ENCODE assay signal across 11 cellular contexts in the genomic region with DNA sequence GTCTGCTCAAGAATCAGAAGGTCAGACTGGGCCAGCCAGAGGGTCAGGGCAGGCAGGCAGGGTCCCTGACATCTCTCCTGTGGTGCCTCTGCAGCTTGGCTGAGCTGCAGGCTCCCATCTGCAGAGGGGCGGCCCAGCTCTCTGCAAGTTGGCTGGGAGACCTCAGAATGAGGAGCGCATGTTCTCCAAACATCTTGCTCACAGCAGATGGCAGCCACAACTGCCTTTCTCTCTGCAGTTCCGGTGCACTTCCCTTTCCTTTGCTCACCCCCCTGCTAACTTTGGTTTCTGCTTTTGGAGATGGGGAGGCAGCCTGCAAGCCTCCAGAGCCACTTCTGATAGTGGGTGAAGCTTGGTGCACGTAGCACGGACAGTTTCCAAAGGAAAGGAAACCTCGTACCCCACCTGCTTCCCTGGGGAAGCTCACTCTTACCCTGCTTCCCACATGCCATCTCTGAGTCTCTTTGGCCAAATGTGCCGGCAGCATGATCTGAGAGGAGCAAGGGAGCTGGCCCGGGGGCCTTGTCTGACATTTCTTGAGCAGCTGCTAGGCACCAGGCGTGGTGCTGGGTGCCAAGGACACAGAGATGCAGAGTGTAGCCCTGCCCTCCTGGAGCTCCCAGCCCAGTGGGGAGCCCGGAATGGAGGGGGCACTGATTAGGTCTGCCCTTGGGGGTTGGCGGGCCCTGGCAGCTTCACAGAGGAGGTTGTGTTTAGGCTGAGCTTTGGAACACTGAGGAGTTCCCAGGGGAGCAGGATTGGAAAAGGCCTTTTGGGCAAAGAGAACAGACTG. TPM values are rescaled to one million over a fixed set of nuclear protein-coding genes. Genes with fewer than 3 reads are reported as not detected.
A peak's percentile ranks its signal among the peaks of the same experiment; 100 is the strongest.
DNase-seq lines count a peak whose midpoint lies in the region.
"Had no signal": no experiment of that assay in that cellular context is flagged by ENCODE, and none has a peak within 500 bp of the region (broad histone marks: within the 10 kb centered on the region; RNA-seq: fewer than 3 reads in every experiment).

No MANE protein-coding gene starts in this region.

- H3K9me3 ChIP-seq in skeletal muscle tissue (ENCODE audit: control insufficient read depth in 3 of 3, low read length in 3 of 3) (no peaks in the 10 kb centered on the region), HAP-1 (no peaks in the 10 kb centered on the region)

- H3K27ac Mint-ChIP-seq in dendritic cell treated with granulocyte-macrophage colony-stimulating factor and Interleukin-4, amounts not matched to agents 40 ng/mL and 50 ng/mL, for 4 days = peak overlapping the region; percentile 94

- peak; percentile 18 for DNase-seq in NCI-H510A treated with DMSO at 0.1 percent for 48 hours (lab: John Stamatoyannopoulos, UW)
- no peak for DNase-seq in NCI-H510A (lab: John Stamatoyannopoulos, UW)
- peak; percentile 97 for DNase-seq in NCI-H69 (lab: John Stamatoyannopoulos, UW)
- DNase-seq in epidermal melanocyte (ENCODE audit: insufficient read length, low spot score) = no peak
- no peak for DNase-seq in HAP-1 (ENCODE audit: low spot score in 2 of 2)
- DNase-seq in HuH-7 (ENCODE audit: low spot score) = no peak
- DNase-seq: ACHN had no signal

- H3K36me3 Mint-ChIP-seq in dendritic cell treated with granulocyte-macrophage colony-stimulating factor and Interleukin-4, amounts not matched to agents 40 ng/mL and 50 ng/mL, for 4 days (ENCODE audit: low read depth) = peaks cover 50% of the 10 kb centered on the region

- peak overlapping the region; percentile 33 for H3K27ac ChIP-seq in skeletal muscle tissue (ENCODE audit: low read depth, low read length)
- H3K27ac ChIP-seq: parathyroid adenoma had no signal

- peak overlapping the region; percentile 50 for H3K4me3 Mint-ChIP-seq in dendritic cell treated with granulocyte-macrophage colony-stimulating factor and Interleukin-4, amounts not matched to agents 40 ng/mL and 50 ng/mL, for 4 days

- peaks cover 98% of the 10 kb centered on the region for H3K4me1 Mint-ChIP-seq in dendritic cell treated with granulocyte-macrophage colony-stimulating factor and Interleukin-4, amounts not matched to agents 40 ng/mL and 50 ng/mL, for 4 days (ENCODE audit: low read depth)

- in situ Hi-C loops in HAP-1 (cut with MboI; ENCODE audit: low sequenced_read_pairs) = no loop called here

- H3K4me1 ChIP-seq in skeletal muscle tissue (ENCODE audit: control insufficient read depth in 3 of 3, insufficient read depth in 3 of 3, low read length in 3 of 3) = peaks cover 80 to 86% (median 81%) of the 10 kb centered on the region in 3 donors
- no peaks in the 10 kb centered on the region for H3K4me1 ChIP-seq in HAP-1
- H3K4me1 ChIP-seq: parathyroid adenoma had no signal

- intact Hi-C loops in dendritic cell treated with granulocyte-macrophage colony-stimulating factor and Interleukin-4, amounts not matched to agents 40 ng/mL and 50 ng/mL, for 4 days (cut with micrococcal nuclease) = loop anchor here (5.0 kb wide), 1 partner anchor 34 kb away; no protein-coding TSS in a partner anchor

- H3K27me3 Mint-ChIP-seq in dendritic cell treated with granulocyte-macrophage colony-stimulating factor and Interleukin-4, amounts not matched to agents 40 ng/mL and 50 ng/mL, for 4 days = no peaks in the 10 kb centered on the region

- H3K9ac ChIP-seq in skeletal muscle tissue (ENCODE audit: low read depth in 1 of 3, low read length in 3 of 3) = peak overlapping the region in 2 of 3 donors; percentile 70
- H3K9ac ChIP-seq: parathyroid adenoma had no signal

- H3K27me3 ChIP-seq in skeletal muscle tissue (ENCODE audit: control insufficient read depth in 3 of 3, insufficient read depth in 3 of 3, low read length in 3 of 3) (no peaks in the 10 kb centered on the region), HAP-1 (ENCODE audit: low read depth) (no peaks in the 10 kb centered on the region)

- H3K36me3 ChIP-seq in skeletal muscle tissue (ENCODE audit: control insufficient read depth in 3 of 3, insufficient read depth in 3 of 3, low read length in 3 of 3) (no peaks in the 10 kb centered on the region), HAP-1 (replicated peaks) (no peaks in the 10 kb centered on the region)

- H3K9me3 Mint-ChIP-seq in dendritic cell treated with granulocyte-macrophage colony-stimulating factor and Interleukin-4, amounts not matched to agents 40 ng/mL and 50 ng/mL, for 4 days = no peaks in the 10 kb centered on the region

- peak overlapping the region in 1 of 3 donors; percentile 2 for H3K4me3 ChIP-seq in skeletal muscle tissue (ENCODE audit: low read length in 3 of 3)
- no peak overlapping the region for H3K4me3 ChIP-seq in HAP-1
- H3K4me3 ChIP-seq: coronary artery had no signal

RNA-seq across cellular contexts. Expression of gene DAGLA, which starts 18.2 kb away (rescaled TPM):
- total RNA-seq in skeletal muscle tissue = 1.0 TPM

RNA-seq across cellular contexts. Expression of gene MYRF, which starts 54.1 kb away (rescaled TPM):
- total RNA-seq in skeletal muscle tissue = not detected

Comparison
In these comparisons a context has a peak if more than half of its experiments do, and no peak if none do; other contexts are left out.
1. DNase-seq: peak in NCI-H510A treated with DMSO at 0.1 percent for 48 hours (single experiment) and NCI-H69 (single experiment); none in NCI-H510A (single experiment), epidermal melanocyte (single experiment), HAP-1 (0 of 2) and HuH-7 (single experiment).